18 cellular contexts compared by ENCODE assay signal in genomic region chr3:186975726-186976125, GRCh38. TPM values are rescaled to one million over a fixed set of nuclear protein-coding genes. Genes with fewer than 3 reads are reported as not detected.
DNase-seq lines count a peak whose midpoint lies in the region; ATAC-seq, FAIRE-seq and TF ChIP-seq lines count a peak whose summit lies in the region.
"Had no signal": no experiment of that assay in that cellular context is flagged by ENCODE, and none has a peak within 500 bp of the region (broad histone marks: within the 10 kb centered on the region; RNA-seq: fewer than 3 reads in every experiment).

No MANE protein-coding gene starts in this region.

- peaks cover 6 to 62% (median 29%) of the 10 kb centered on the region in 4 experiments; a peak in 6 of 8 replicates for H3K36me3 ChIP-seq in H1 (ENCODE audit: control insufficient read depth in 2 of 4, insufficient read depth in 4 of 4, low read length in 3 of 4)
- peaks cover 0 to 5% (median 0%) of the 10 kb centered on the region in 3 donors for H3K36me3 ChIP-seq in tibial artery

- no peaks in the 10 kb centered on the region for H3K9me3 Mint-ChIP-seq in activated naive CD8-positive, alpha-beta T cell treated with anti-CD3 and anti-CD28 coated beads, Interleukin-2, amount 10 ng/mL, durations not matched to agents 7 days and 5 days
- no peaks in the 10 kb centered on the region for H3K9me3 Mint-ChIP-seq in activated naive CD8-positive, alpha-beta T cell treated with anti-CD3 and anti-CD28 coated beads, Interleukin-2, amount 50 U/mL, for 24 hours
- no peaks in the 10 kb centered on the region for H3K9me3 Mint-ChIP-seq in nephron progenitor cell
- H3K9me3 Mint-ChIP-seq: CD8-positive, alpha-beta T cell had no signal

- H3K56ac ChIP-seq in H1 (replicated peaks; ENCODE audit: insufficient read length, low read depth, low read length): no peak overlapping the region

- no peak overlapping the region for H3K18ac ChIP-seq in H1 (ENCODE audit: extremely low read depth, low read length)

- no peak for TF ChIP-seq RAD21 in H1 (IDR thresholded peaks at IDR 0.05 in 1 of 2, conservative IDR thresholded peaks at IDR 0.05 in 1 of 2; ENCODE audit: low read depth in 2 of 2, low read length in 2 of 2)

- peaks cover 0 to 9% (median 5%) of the 10 kb centered on the region in 4 experiments; a peak in 6 of 7 replicates for H3K4me1 ChIP-seq in H1 (replicated peaks in 1 of 4; ENCODE audit: control insufficient read depth in 3 of 4, insufficient read depth in 4 of 4, low read length in 3 of 4)
- peaks cover 5 to 77% (median 63%) of the 10 kb centered on the region in 4 donors for H3K4me1 ChIP-seq in tibial artery

- H3K14ac ChIP-seq in H1 (ENCODE audit: insufficient read length): no peak overlapping the region

- H3K27ac Mint-ChIP-seq in activated naive CD8-positive, alpha-beta T cell treated with anti-CD3 and anti-CD28 coated beads, Interleukin-2, amount 10 ng/mL, durations not matched to agents 7 days and 5 days: peak overlapping the region; percentile 9
- no peak overlapping the region for H3K27ac Mint-ChIP-seq in activated naive CD8-positive, alpha-beta T cell treated with anti-CD3 and anti-CD28 coated beads, Interleukin-2, amount 50 U/mL, for 24 hours
- peak overlapping the region; percentile 98 for H3K27ac Mint-ChIP-seq in nephron progenitor cell
- H3K27ac Mint-ChIP-seq: CD8-positive, alpha-beta T cell had no signal

- peaks cover 14% of the 10 kb centered on the region for H3K4me1 Mint-ChIP-seq in activated naive CD8-positive, alpha-beta T cell treated with anti-CD3 and anti-CD28 coated beads, Interleukin-2, amount 10 ng/mL, durations not matched to agents 7 days and 5 days
- peaks cover 23% of the 10 kb centered on the region for H3K4me1 Mint-ChIP-seq in activated naive CD8-positive, alpha-beta T cell treated with anti-CD3 and anti-CD28 coated beads, Interleukin-2, amount 50 U/mL, for 24 hours
- H3K4me1 Mint-ChIP-seq in nephron progenitor cell: peaks cover 54% of the 10 kb centered on the region

- DNase-seq in activated naive CD8-positive, alpha-beta T cell treated with anti-CD3 and anti-CD28 coated beads, Interleukin-2, amount 10 ng/mL, durations not matched to agents 7 days and 5 days: no peak
- DNase-seq in activated naive CD8-positive, alpha-beta T cell treated with anti-CD3 and anti-CD28 coated beads, Interleukin-2, amount 50 U/mL, for 24 hours: no peak
- DNase-seq in H1 (ENCODE audit: low read depth in 1 of 2, low spot score in 2 of 2) (no peak), nephron progenitor cell (no peak), tibial artery (no peak), NCI-H2227 (lab: John Stamatoyannopoulos, UW; ENCODE audit: unreplicated experiment) (no peak), NCI-H1436 (lab: John Stamatoyannopoulos, UW) (no peak)
- DNase-seq: activated effector memory CD4-positive, alpha-beta T cell treated with Interleukin-2 at 50 U/mL for 16 hours; CD8-positive, alpha-beta T cell; erythroblast; MV-4-11; NCI-H2029; NCI-H526 treated with DMSO at 0.1 percent for 48 hours; PC-3 had no signal

- no peak overlapping the region for H2BK15ac ChIP-seq in H1 (ENCODE audit: low read length)

- WGBS in H1 (ENCODE audit: extremely low coverage in 1 of 2, insufficient coverage in 1 of 2, insufficient read length in 1 of 2, insufficient replicate concordance in 2 of 2, low coverage in 1 of 2, low lambda C conversion rate in 2 of 2, missing lambda C conversion rate in 1 of 2), 2 experiments: 82% methylated on average over 4 of the region's 6 CpGs; no CpG with 5 or more reads in 1 of the 2 experiments

- H3K4me3 ChIP-seq in H1 (ENCODE audit: extremely low read depth in 1 of 4, insufficient read depth in 2 of 4, low read depth in 3 of 4, low read length in 4 of 4) (no peak overlapping the region), tibial artery (no peak overlapping the region)
- H3K4me3 ChIP-seq: SK-N-MC, smooth muscle cell had no signal

- no peak for TF ChIP-seq EP300 in H1 (IDR thresholded peaks at IDR 0.05; ENCODE audit: borderline replicate concordance in 1 of 2, low read depth in 2 of 2, low read length in 2 of 2)

- H4K5ac ChIP-seq in H1 (ENCODE audit: insufficient read length, low read depth, low read length): no peak overlapping the region

- ATAC-seq in activated naive CD8-positive, alpha-beta T cell treated with anti-CD3 and anti-CD28 coated beads, Interleukin-2, amount 10 ng/mL, durations not matched to agents 7 days and 5 days (ENCODE audit: low read depth): no peak
- ATAC-seq in activated naive CD8-positive, alpha-beta T cell treated with anti-CD3 and anti-CD28 coated beads, Interleukin-2, amount 50 U/mL, for 24 hours: no peak
- ATAC-seq in GM21381 (IDR thresholded peaks at IDR 0.05; ENCODE audit: unreplicated experiment): no peak
- ATAC-seq: CD8-positive, alpha-beta T cell; PC-3 had no signal

- no peak overlapping the region for H2AFZ ChIP-seq in H1 (ENCODE audit: low read length)

- no peaks in the 10 kb centered on the region for H3K9me3 ChIP-seq in H1 (ENCODE audit: insufficient read depth in 2 of 2, low read depth in 1 of 2, low read length in 1 of 2)
- H3K9me3 ChIP-seq in tibial artery: no peaks in the 10 kb centered on the region

- no peak overlapping the region for H2BK20ac ChIP-seq in H1 (ENCODE audit: low read length)

- no peak for TF ChIP-seq CTCF in H1 (IDR thresholded peaks at IDR 0.05; ENCODE audit: control extremely low read depth in 1 of 3, insufficient read depth in 1 of 3, low read depth in 1 of 3, low read length in 3 of 3)
- no peak for TF ChIP-seq CTCF in nephron progenitor cell (IDR thresholded peaks at IDR 0.05)
- no peak for TF ChIP-seq CTCF in tibial artery (IDR thresholded peaks at IDR 0.05)

- no peak overlapping the region for H3K23ac ChIP-seq in H1 (ENCODE audit: insufficient read length)

- H3K79me1 ChIP-seq in H1 (ENCODE audit: low read depth, low read length): peaks cover 5% of the 10 kb centered on the region

- no peak overlapping the region for H2AK5ac ChIP-seq in H1 (ENCODE audit: low read depth, low read length)

- H2BK120ac ChIP-seq in H1 (replicated peaks; ENCODE audit: low read depth, low read length): no peak overlapping the region

- no peaks in the 10 kb centered on the region for H3K27me3 Mint-ChIP-seq in activated naive CD8-positive, alpha-beta T cell treated with anti-CD3 and anti-CD28 coated beads, Interleukin-2, amount 10 ng/mL, durations not matched to agents 7 days and 5 days
- no peaks in the 10 kb centered on the region for H3K27me3 Mint-ChIP-seq in activated naive CD8-positive, alpha-beta T cell treated with anti-CD3 and anti-CD28 coated beads, Interleukin-2, amount 50 U/mL, for 24 hours
- H3K27me3 Mint-ChIP-seq in nephron progenitor cell (ENCODE audit: low read depth, poor library complexity): peaks cover 2% of the 10 kb centered on the region

- no peak for FAIRE-seq in H1 (lab: Jason Lieb, UNC)
- FAIRE-seq: islet of Langerhans had no signal

- CTCF ChIA-PET in H1 (lab: Charles Lee; ENCODE audit: partially characterized antibody): interaction anchor here (0.8 to 1.2 kb wide), 3 partner anchors 10 to 54 kb away, joined by 3 read pairs; no protein-coding TSS in a partner anchor

- peaks cover 0 to 2% of the 10 kb centered on the region in 2 experiments for H4K20me1 ChIP-seq in H1 (replicated peaks in 1 of 2; ENCODE audit: control insufficient read depth in 1 of 2, insufficient read depth in 2 of 2, low read length in 2 of 2)

- H3K4me3 Mint-ChIP-seq in activated naive CD8-positive, alpha-beta T cell treated with anti-CD3 and anti-CD28 coated beads, Interleukin-2, amount 10 ng/mL, durations not matched to agents 7 days and 5 days: no peak overlapping the region
- H3K4me3 Mint-ChIP-seq in activated naive CD8-positive, alpha-beta T cell treated with anti-CD3 and anti-CD28 coated beads, Interleukin-2, amount 50 U/mL, for 24 hours: no peak overlapping the region
- peak overlapping the region; percentile 7 for H3K4me3 Mint-ChIP-seq in nephron progenitor cell
- H3K4me3 Mint-ChIP-seq: CD8-positive, alpha-beta T cell had no signal

- 0 out of 2 replicates have a peak overlapping the region, but pooled peaks have one; percentile 45 for H3K27ac ChIP-seq in H1 (ENCODE audit: low read depth, low read length)
- H3K27ac ChIP-seq in tibial artery: peak overlapping the region; percentile 80 to 88
- H3K27ac ChIP-seq: SK-N-MC had no signal

- H3K23me2 ChIP-seq in H1 (ENCODE audit: low read depth, low read length): no peaks in the 10 kb centered on the region

- intact Hi-C loops in tibial artery (cut with DNase I; ENCODE audit: low total_unique reads): loop anchor here (5.0 to 10.0 kb wide), 2 partner anchors 43 to 611 kb away; partner anchors contain the start of genes DGKG and ST6GAL1

- peaks cover 0 to 9% of the 10 kb centered on the region in 2 experiments; a peak in 1 of 4 replicates for H3K79me2 ChIP-seq in H1 (ENCODE audit: control insufficient read depth in 1 of 2, insufficient read depth in 2 of 2, low read length in 2 of 2)

- H4K91ac ChIP-seq in H1 (replicated peaks; ENCODE audit: insufficient read length, low read length): no peak overlapping the region

- H3K9ac ChIP-seq in H1 (replicated peaks in 1 of 4; ENCODE audit: extremely low read depth in 1 of 4, low read depth in 3 of 4, low read length in 3 of 4): no peak overlapping the region; a peak in 1 of 7 replicates

- H4K8ac ChIP-seq in H1 (ENCODE audit: extremely low read depth, insufficient read depth, low read length): no peak overlapping the region

- POLR2A ChIA-PET in activated naive CD8-positive, alpha-beta T cell treated with anti-CD3 and anti-CD28 coated beads, Interleukin-2, amount 10 ng/mL, durations not matched to agents 7 days and 5 days (lab: Charles Lee): interaction anchor here (0.6 kb wide), 1 partner anchor 10 kb away, joined by 3 read pairs; no protein-coding TSS in a partner anchor
- POLR2A ChIA-PET in H1 (lab: Charles Lee; ENCODE audit: partially characterized antibody): no interaction called here

- peaks cover 49% of the 10 kb centered on the region for H3K36me3 Mint-ChIP-seq in activated naive CD8-positive, alpha-beta T cell treated with anti-CD3 and anti-CD28 coated beads, Interleukin-2, amount 10 ng/mL, durations not matched to agents 7 days and 5 days
- peaks cover 39% of the 10 kb centered on the region for H3K36me3 Mint-ChIP-seq in activated naive CD8-positive, alpha-beta T cell treated with anti-CD3 and anti-CD28 coated beads, Interleukin-2, amount 50 U/mL, for 24 hours (ENCODE audit: low read depth)
- H3K36me3 Mint-ChIP-seq in nephron progenitor cell (ENCODE audit: low read depth): peaks cover 66% of the 10 kb centered on the region

- H2BK12ac ChIP-seq in H1 (ENCODE audit: low read depth, low read length): no peak overlapping the region

- H3K4ac ChIP-seq in H1 (replicated peaks; ENCODE audit: insufficient read length, low read depth, low read length): no peak overlapping the region

- H2BK5ac ChIP-seq in H1 (ENCODE audit: low read depth, low read length): no peak overlapping the region

- no peak for TF ChIP-seq POLR2A in H1 (IDR thresholded peaks at IDR 0.05; ENCODE audit: control extremely low read depth in 1 of 2, low read depth in 2 of 2, low read length in 2 of 2)

- H3K27me3 ChIP-seq in H1 (replicated peaks in 1 of 4; ENCODE audit: control insufficient read depth in 3 of 4, extremely low read depth in 1 of 4, insufficient read depth in 3 of 4, low read length in 3 of 4) (no peaks in the 10 kb centered on the region), tibial artery (no peaks in the 10 kb centered on the region)

- no peak overlapping the region for H3K4me2 ChIP-seq in H1 (ENCODE audit: insufficient read depth in 1 of 2, low read depth in 2 of 2, low read length in 2 of 2)
- H3K4me2 ChIP-seq: smooth muscle cell had no signal

RNA-seq across cellular contexts. Expression of gene ST6GAL1, which starts 45.4 kb away (rescaled TPM):
- 100 to 1,000 TPM; 142 to 150 TPM for total RNA-seq in activated naive CD8-positive, alpha-beta T cell treated with anti-CD3 and anti-CD28 coated beads, Interleukin-2, amount 10 ng/mL, durations not matched to agents 7 days and 5 days
- total RNA-seq in H1 (2021; fragmentation: NEBNext Ultra II Directional; extraction: Animal tissue kit (Norgen Biotek cat#: 25700)): 75.9 and 80.9 TPM in 2 replicates
- polyA plus RNA-seq in H1 (2011; rRNA removed): 41.8 and 62.8 TPM in 2 replicates
- 46.7 TPM for polyA plus RNA-seq in H1 (2011; cell fraction: cytosol; rRNA removed)
- polyA plus RNA-seq in H1 (2011; cell fraction: nucleus; rRNA removed): 45.9 TPM
- 52.3 to 63.2 TPM (median 56.4 TPM) in 4 replicates for polyA plus RNA-seq in H1 (2012, experiment 1 of 2)
- 24.9 TPM for polyA plus RNA-seq in H1 (2012, experiment 2 of 2)
- polyA plus RNA-seq in H1 (2013, experiment 1 of 2): 76.2 TPM
- 85.7 TPM for polyA plus RNA-seq in H1 (2013, experiment 2 of 2)
- 159 and 242 TPM in 2 replicates for polyA minus RNA-seq in H1 (2011; rRNA and poly(A)+ RNA removed)
- 60.2 TPM for polyA minus RNA-seq in H1 (2011; cell fraction: cytosol; rRNA and poly(A)+ RNA removed)
- polyA minus RNA-seq in H1 (2011; cell fraction: nucleus; rRNA and poly(A)+ RNA removed): 99.7 TPM
